Comparison of ENCODE assay signal across 13 cellular contexts in genomic region chr11:67440229-67441081, GRCh38. TPM values are rescaled to one million over a fixed set of nuclear protein-coding genes. Genes with fewer than 3 reads are reported as not detected.
DNase-seq lines count a peak whose midpoint lies in the region; ATAC-seq, FAIRE-seq and TF ChIP-seq lines count a peak whose summit lies in the region.
"Had no signal": no experiment of that assay in that cellular context is flagged by ENCODE, and none has a peak within 500 bp of the region (broad histone marks: within the 10 kb centered on the region; RNA-seq: fewer than 3 reads in every experiment).

No MANE protein-coding gene starts in this region.

- H3K36me3 Mint-ChIP-seq in activated T-helper 2 cell treated with anti-CD3 and anti-CD28 coated beads, Interferon-gamma antibody, Interleukin-2, Interleukin-4, amounts not matched to agents 10 μg/mL and 5 μg/mL and 100 μg/mL, durations not matched to agents 14 hours and 24 hours and 36 hours (ENCODE audit: low read depth), result peaks cover 37% of the 10 kb centered on the region
- H3K36me3 Mint-ChIP-seq in naive thymus-derived CD8-positive, alpha-beta T cell, result peaks cover 0 to 10% (median 4%) of the 10 kb centered on the region in 3 donors
- H3K36me3 Mint-ChIP-seq in GM23338 (ENCODE audit: low read depth), result peaks cover 26% of the 10 kb centered on the region
- H3K36me3 Mint-ChIP-seq: WTC11 had no signal

- no peak for ATAC-seq in naive thymus-derived CD8-positive, alpha-beta T cell
- ATAC-seq in GM23338, result no peak
- ATAC-seq: WTC11 had no signal

- no peak overlapping the region for H3K4me2 ChIP-seq in GM23338

- intact Hi-C loops in activated T-helper 2 cell treated with anti-CD3 and anti-CD28 coated beads, Interferon-gamma antibody, Interleukin-2, Interleukin-4, amounts not matched to agents 10 μg/mL and 5 μg/mL and 100 μg/mL, durations not matched to agents 14 hours and 24 hours and 36 hours (cut with micrococcal nuclease), result no loop called here

- no peak overlapping the region for H3K4me3 ChIP-seq in GM23338

- no peaks in the 10 kb centered on the region for H4K20me1 ChIP-seq in GM23338 (replicated peaks; ENCODE audit: insufficient read depth)

- H3K4me1 ChIP-seq in GM23338 (ENCODE audit: insufficient read depth), result peaks cover 17% of the 10 kb centered on the region

- peak overlapping the region; percentile 94 for H3K4me3 Mint-ChIP-seq in activated T-helper 2 cell treated with anti-CD3 and anti-CD28 coated beads, Interferon-gamma antibody, Interleukin-2, Interleukin-4, amounts not matched to agents 10 μg/mL and 5 μg/mL and 100 μg/mL, durations not matched to agents 14 hours and 24 hours and 36 hours (ENCODE audit: low read depth)
- H3K4me3 Mint-ChIP-seq in naive thymus-derived CD8-positive, alpha-beta T cell, result peak overlapping the region; percentile 79 to 100 (median 96)
- H3K4me3 Mint-ChIP-seq in GM23338, result no peak overlapping the region; the same call in 2 of the 3 replicates
- H3K4me3 Mint-ChIP-seq: WTC11 had no signal

- no peaks in the 10 kb centered on the region for H3K27me3 ChIP-seq in GM23338 (ENCODE audit: insufficient read depth)

- H3K36me3 ChIP-seq in GM23338 (ENCODE audit: insufficient read depth), result 0 out of 2 replicates have a peak, but pooled peaks cover 3% of the 10 kb centered on the region

- in situ Hi-C loops in KBM-7 (cut with MboI; ENCODE audit: low pct_unique_long_range_greater_than_20kb, low sequenced_read_pairs), result no loop called here

- FAIRE-seq in GM12891 (lab: Jason Lieb, UNC), result peak; percentile 13
- FAIRE-seq: GM12892, islet of Langerhans had no signal

- H2AFZ ChIP-seq in GM23338, result no peak overlapping the region

- H3K4me1 Mint-ChIP-seq in activated T-helper 2 cell treated with anti-CD3 and anti-CD28 coated beads, Interferon-gamma antibody, Interleukin-2, Interleukin-4, amounts not matched to agents 10 μg/mL and 5 μg/mL and 100 μg/mL, durations not matched to agents 14 hours and 24 hours and 36 hours (ENCODE audit: low read depth), result peaks cover 40% of the 10 kb centered on the region
- H3K4me1 Mint-ChIP-seq in naive thymus-derived CD8-positive, alpha-beta T cell, result peaks cover 35 to 81% (median 70%) of the 10 kb centered on the region in 4 donors
- H3K4me1 Mint-ChIP-seq in GM23338, result peaks cover 25% of the 10 kb centered on the region

- peak overlapping the region; percentile 93 for H3K27ac Mint-ChIP-seq in activated T-helper 2 cell treated with anti-CD3 and anti-CD28 coated beads, Interferon-gamma antibody, Interleukin-2, Interleukin-4, amounts not matched to agents 10 μg/mL and 5 μg/mL and 100 μg/mL, durations not matched to agents 14 hours and 24 hours and 36 hours
- H3K27ac Mint-ChIP-seq in naive thymus-derived CD8-positive, alpha-beta T cell, result peak overlapping the region; percentile 91 to 97 (median 94)
- no peak overlapping the region for H3K27ac Mint-ChIP-seq in GM23338

- H3F3A ChIP-seq in GM23338 (replicated peaks; ENCODE audit: low read depth), result 0 out of 2 replicates have a peak, but pooled peaks cover 16% of the 10 kb centered on the region

- POLR2A ChIA-PET in naive thymus-derived CD8-positive, alpha-beta T cell (lab: Charles Lee), result interaction anchor here (0.9 to 31.8 kb wide), 8 partner anchors 8 to 90 kb away, joined by 3 to 2390 read pairs (median 10); partner anchors contain the start of genes AIP, CABP4, CARNS1 and CORO1B

- TF ChIP-seq POLR2A in GM12891 (IDR thresholded peaks at IDR 0.05; ENCODE audit: low read depth, low read length), result no peak

- H3K27me3 Mint-ChIP-seq in activated T-helper 2 cell treated with anti-CD3 and anti-CD28 coated beads, Interferon-gamma antibody, Interleukin-2, Interleukin-4, amounts not matched to agents 10 μg/mL and 5 μg/mL and 100 μg/mL, durations not matched to agents 14 hours and 24 hours and 36 hours (ENCODE audit: low read depth), result no peaks in the 10 kb centered on the region
- H3K27me3 Mint-ChIP-seq in naive thymus-derived CD8-positive, alpha-beta T cell, result no peaks in the 10 kb centered on the region
- H3K27me3 Mint-ChIP-seq in GM23338 (ENCODE audit: insufficient read depth, low read depth, poor library complexity), result peaks cover 20% of the 10 kb centered on the region

- H3K9me3 Mint-ChIP-seq in activated T-helper 2 cell treated with anti-CD3 and anti-CD28 coated beads, Interferon-gamma antibody, Interleukin-2, Interleukin-4, amounts not matched to agents 10 μg/mL and 5 μg/mL and 100 μg/mL, durations not matched to agents 14 hours and 24 hours and 36 hours, result no peaks in the 10 kb centered on the region
- H3K9me3 Mint-ChIP-seq in naive thymus-derived CD8-positive, alpha-beta T cell, result no peaks in the 10 kb centered on the region
- no peaks in the 10 kb centered on the region for H3K9me3 Mint-ChIP-seq in GM23338
- H3K9me3 Mint-ChIP-seq: WTC11 had no signal

- DNase-seq in GM12891 (ENCODE audit: insufficient read length, low spot score), result no peak
- DNase-seq in activated T-helper 2 cell treated with anti-CD3 and anti-CD28 coated beads, Interferon-gamma antibody, Interleukin-2, Interleukin-4, amounts not matched to agents 10 μg/mL and 5 μg/mL and 100 μg/mL, durations not matched to agents 14 hours and 24 hours and 36 hours (ENCODE audit: low spot score), result no peak
- DNase-seq in naive thymus-derived CD8-positive, alpha-beta T cell, result peak in 3 of 10 donors; percentile 21 to 32 (median 27)
- DNase-seq in DMS53 treated with DMSO at 0.1 percent for 48 hours (lab: John Stamatoyannopoulos, UW; ENCODE audit: unreplicated experiment), result no peak
- no peak for DNase-seq in 8988T
- DNase-seq in KBM-7, result no peak
- DNase-seq in GM23338 (ENCODE audit: low spot score), result no peak
- DNase-seq: NCI-H187 had no signal

- H3K9me2 ChIP-seq in GM23338 (ENCODE audit: insufficient read depth), result no peaks in the 10 kb centered on the region

- peak overlapping the region; percentile 89 for H3K27ac ChIP-seq in 22Rv1
- H3K27ac ChIP-seq in GM23338 (ENCODE audit: low read depth), result no peak overlapping the region

- TF ChIP-seq CTCF in 22Rv1 (IDR thresholded peaks at IDR 0.05) (no peak), GM23338 (conservative IDR thresholded peaks at IDR 0.05; ENCODE audit: low read depth in 2 of 2) (no peak)

- no peaks in the 10 kb centered on the region for H3K79me2 ChIP-seq in GM23338 (replicated peaks; ENCODE audit: insufficient read depth)

TF ChIP-seq in GM12891, 5 proteins besides CTCF, POLR2A, EP300 and RAD21:
- TF ChIP-seq SPI1 (IDR thresholded peaks at IDR 0.05; ENCODE audit: low read depth, low read length) (no peak), POU2F2 (IDR thresholded peaks at IDR 0.05; ENCODE audit: low read depth, low read length) (0 out of 2 replicates have a peak, but pooled peaks have one; percentile 23)

RNA-seq across cellular contexts. Expression of gene CORO1B, which starts 2.8 kb away (rescaled TPM):
- 25.2 TPM for polyA plus RNA-seq in GM12891 (2012; ENCODE audit: low read depth, missing spikeins)
- total RNA-seq in activated T-helper 2 cell treated with anti-CD3 and anti-CD28 coated beads, Interferon-gamma antibody, Interleukin-2, Interleukin-4, amounts not matched to agents 10 μg/mL and 5 μg/mL and 100 μg/mL, durations not matched to agents 14 hours and 24 hours and 36 hours, result 177 and 186 TPM in 2 replicates
- total RNA-seq in naive thymus-derived CD8-positive, alpha-beta T cell, result 10 to 100 TPM; 21.2 to 22.3 TPM
- polyA plus RNA-seq in naive thymus-derived CD8-positive, alpha-beta T cell, result 10 to 100 TPM in 1 of 3 donors, 1 to 10 TPM in 2; 9.2 to 12.6 (median 9.8) TPM
- total RNA-seq in GM23338 (2014; rRNA removed; shearing (Covaris generic)), result 77.5 and 91.1 TPM in 2 replicates
- polyA plus RNA-seq in GM23338 (2016; fragmentation: Nextera tagmentation; extraction: Ambion mirVana), result 61.5 and 69.5 TPM in 2 replicates

RNA-seq across cellular contexts. Expression of gene PTPRCAP, which starts 3.0 kb away (rescaled TPM):
- polyA plus RNA-seq in GM12891 (2012; ENCODE audit: low read depth, missing spikeins), result 179 TPM
- 89.8 and 94.4 TPM in 2 replicates for total RNA-seq in activated T-helper 2 cell treated with anti-CD3 and anti-CD28 coated beads, Interferon-gamma antibody, Interleukin-2, Interleukin-4, amounts not matched to agents 10 μg/mL and 5 μg/mL and 100 μg/mL, durations not matched to agents 14 hours and 24 hours and 36 hours
- 100 to 1,000 TPM; 212 to 215 TPM for total RNA-seq in naive thymus-derived CD8-positive, alpha-beta T cell
- 100 to 1,000 TPM; 647 to 717 (median 686) TPM for polyA plus RNA-seq in naive thymus-derived CD8-positive, alpha-beta T cell
- 0.85 and 3.5 TPM in 2 replicates for total RNA-seq in GM23338 (2014; rRNA removed; shearing (Covaris generic))
- polyA plus RNA-seq in GM23338 (2016; fragmentation: Nextera tagmentation; extraction: Ambion mirVana), result 2.7 and 3.3 TPM in 2 replicates

RNA-seq across cellular contexts. Expression of gene GPR152, which starts 12.1 kb away (rescaled TPM):
- not detected for polyA plus RNA-seq in GM12891 (2012; ENCODE audit: low read depth, missing spikeins)
- total RNA-seq in activated T-helper 2 cell treated with anti-CD3 and anti-CD28 coated beads, Interferon-gamma antibody, Interleukin-2, Interleukin-4, amounts not matched to agents 10 μg/mL and 5 μg/mL and 100 μg/mL, durations not matched to agents 14 hours and 24 hours and 36 hours, result not detected in 2 replicates
- total RNA-seq in naive thymus-derived CD8-positive, alpha-beta T cell, result not detected
- 1 to 10 TPM in 1 of 3 donors, under 1 TPM in 2; 0.20 to 1.2 (median 0.86) TPM for polyA plus RNA-seq in naive thymus-derived CD8-positive, alpha-beta T cell
- not detected in 2 replicates for total RNA-seq in GM23338 (2014; rRNA removed; shearing (Covaris generic))
- not detected in 2 replicates for polyA plus RNA-seq in GM23338 (2016; fragmentation: Nextera tagmentation; extraction: Ambion mirVana)
- total RNA-seq: WTC11 had no signal
- polyA plus RNA-seq: esophagus had no signal

RNA-seq across cellular contexts. Expression of gene RPS6KB2, which starts 12.2 kb away (rescaled TPM):
- 38.0 TPM for polyA plus RNA-seq in GM12891 (2012; ENCODE audit: low read depth, missing spikeins)
- 67.6 and 70.2 TPM in 2 replicates for total RNA-seq in activated T-helper 2 cell treated with anti-CD3 and anti-CD28 coated beads, Interferon-gamma antibody, Interleukin-2, Interleukin-4, amounts not matched to agents 10 μg/mL and 5 μg/mL and 100 μg/mL, durations not matched to agents 14 hours and 24 hours and 36 hours
- 10 to 100 TPM; 80.9 to 82.8 TPM for total RNA-seq in naive thymus-derived CD8-positive, alpha-beta T cell
- 10 to 100 TPM; 41.9 to 45.9 (median 43.2) TPM for polyA plus RNA-seq in naive thymus-derived CD8-positive, alpha-beta T cell
- 41.3 and 48.2 TPM in 2 replicates for total RNA-seq in GM23338 (2014; rRNA removed; shearing (Covaris generic))
- polyA plus RNA-seq in GM23338 (2016; fragmentation: Nextera tagmentation; extraction: Ambion mirVana), result 27.7 and 29.5 TPM in 2 replicates

RNA-seq across cellular contexts. Expression of gene CABP4, which starts 14.7 kb away (rescaled TPM):
- 0.12 TPM for polyA plus RNA-seq in GM12891 (2012; ENCODE audit: low read depth, missing spikeins)
- 0.73 and 1.0 TPM in 2 replicates for total RNA-seq in activated T-helper 2 cell treated with anti-CD3 and anti-CD28 coated beads, Interferon-gamma antibody, Interleukin-2, Interleukin-4, amounts not matched to agents 10 μg/mL and 5 μg/mL and 100 μg/mL, durations not matched to agents 14 hours and 24 hours and 36 hours
- 1 to 10 TPM; 2.9 to 3.7 TPM for total RNA-seq in naive thymus-derived CD8-positive, alpha-beta T cell
- under 1 TPM; 0.58 to 0.96 (median 0.62) TPM for polyA plus RNA-seq in naive thymus-derived CD8-positive, alpha-beta T cell
- 0.28 TPM in 1 of 2 replicates, not detected in the other for total RNA-seq in GM23338 (2014; rRNA removed; shearing (Covaris generic))
- polyA plus RNA-seq in GM23338 (2016; fragmentation: Nextera tagmentation; extraction: Ambion mirVana), result not detected in 2 replicates
- total RNA-seq: WTC11 had no signal

Comparison
In these comparisons a context has a peak if more than half of its experiments do, and no peak if none do; other contexts are left out.
1. RNA of gene PTPRCAP, which starts 3.0 kb away (total RNA-seq): 212 to 215 TPM in naive thymus-derived CD8-positive, alpha-beta T cell and 89.8 to 94.4 TPM in activated T-helper 2 cell treated with anti-CD3 and anti-CD28 coated beads, Interferon-gamma antibody, Interleukin-2, Interleukin-4, amounts not matched to agents 10 μg/mL and 5 μg/mL and 100 μg/mL, durations not matched to agents 14 hours and 24 hours and 36 hours; 0.85 to 3.5 TPM in GM23338; every median in the first group is over 10 times any median in the second.